9 cellular contexts compared by ENCODE assay signal in the genomic region with DNA sequence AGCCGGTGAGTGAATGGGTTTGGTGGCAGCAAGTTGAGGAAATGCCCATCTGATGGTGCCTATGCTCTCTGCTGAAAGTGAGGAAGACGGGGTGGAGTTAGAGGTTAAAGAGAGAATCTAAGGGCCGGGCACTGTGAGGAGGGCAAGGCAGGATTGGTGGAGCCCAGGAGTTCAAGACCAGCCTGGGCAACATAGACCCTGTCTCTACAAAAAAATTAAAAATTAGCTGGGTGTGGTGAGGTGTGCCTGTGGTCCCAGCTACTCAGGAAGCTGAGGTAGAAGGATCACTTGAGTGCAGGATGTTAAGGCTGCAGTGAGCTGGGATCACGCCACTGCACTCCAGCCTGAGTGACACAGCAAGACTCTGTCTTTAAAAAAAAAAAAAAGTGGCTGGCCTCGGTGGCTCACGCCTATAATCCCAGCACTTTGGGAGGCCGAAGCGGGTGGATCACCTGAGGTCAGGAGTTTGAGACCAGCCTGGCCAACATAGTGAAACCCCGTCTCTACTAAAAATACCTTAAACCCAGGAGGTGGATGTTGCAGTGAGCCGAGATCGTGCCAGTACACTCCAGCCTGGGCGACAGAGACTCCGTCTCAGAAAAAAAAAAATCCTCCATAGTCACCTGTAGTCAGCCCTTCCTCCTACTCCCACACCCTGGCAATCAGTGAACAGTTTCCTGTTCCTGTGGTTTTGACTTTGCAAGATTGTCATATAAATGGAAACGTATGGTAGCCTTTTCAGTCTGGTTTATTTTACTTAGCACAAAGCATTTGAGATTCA. TPM values are rescaled to one million over a fixed set of nuclear protein-coding genes. Genes with fewer than 3 reads are reported as not detected.
DNase-seq lines count a peak whose midpoint lies in the region; ATAC-seq and TF ChIP-seq lines count a peak whose summit lies in the region.
"Not testable (repeated sequence)": the region's sequence is repeated elsewhere in the genome, so short reads cannot be mapped to it uniquely, and the experiment has no call there.
"Had no signal": no experiment of that assay in that cellular context is flagged by ENCODE, and none has a peak within 500 bp of the region (broad histone marks: within the 10 kb centered on the region; RNA-seq: fewer than 3 reads in every experiment).

No MANE protein-coding gene starts in this region.

- H3K27ac Mint-ChIP-seq in T-helper 17 cell (peak overlapping the region; percentile 91), immature natural killer cell (peak overlapping the region; percentile 65 to 88 (median 76))
- H3K27ac Mint-ChIP-seq in activated naive CD4-positive, alpha-beta T cell treated with anti-CD3 and anti-CD28 coated beads, Interleukin-2, amount 10 ng/mL, durations not matched to agents 7 days and 5 days = peak overlapping the region; percentile 92

- POLR2A ChIA-PET in GM10248 (lab: Yijun Ruan, JAX) = not testable (repeated sequence)

- H3K4me1 Mint-ChIP-seq in T-helper 17 cell (peaks cover 29% of the 10 kb centered on the region), immature natural killer cell (peaks cover 31 to 37% of the 10 kb centered on the region in 2 donors)
- peaks cover 45% of the 10 kb centered on the region for H3K4me1 Mint-ChIP-seq in activated naive CD4-positive, alpha-beta T cell treated with anti-CD3 and anti-CD28 coated beads, Interleukin-2, amount 10 ng/mL, durations not matched to agents 7 days and 5 days

- DNase-seq in GM10248 (ENCODE audit: extremely low spot score) (peak; percentile 51), KBM-7 (peak; percentile 79), immature natural killer cell (peak in 2 of 3 donors; percentile 6 to 10)
- not testable (repeated sequence) for DNase-seq in T-helper 17 cell
- peak; percentile 69 for DNase-seq in activated CD8-positive, alpha-beta memory T cell treated with anti-CD3 and anti-CD28 coated beads for 24 hours
- peak; percentile 62 for DNase-seq in activated naive CD4-positive, alpha-beta T cell treated with anti-CD3 and anti-CD28 coated beads, Interleukin-2, amount 10 ng/mL, durations not matched to agents 7 days and 5 days
- DNase-seq in stimulated activated CD4-positive, alpha-beta T cell treated with anti-CD3 and anti-CD28 coated beads, Interleukin-15, amount 100 ng/mL, for 48 hours (ENCODE audit: low read depth in 2 of 2) = peak; percentile 10 to 31

- not testable (repeated sequence) for H3K27me3 Mint-ChIP-seq in T-helper 17 cell; activated naive CD4-positive, alpha-beta T cell treated with anti-CD3 and anti-CD28 coated beads, Interleukin-2, amount 10 ng/mL, durations not matched to agents 7 days and 5 days; immature natural killer cell (ENCODE audit: low read depth in 3 of 3)

- not testable (repeated sequence) for H3K27me3 ChIP-seq in thymus (ENCODE audit: control insufficient read depth, insufficient read depth)

- peaks cover 16% of the 10 kb centered on the region for H3K9me3 Mint-ChIP-seq in activated naive CD4-positive, alpha-beta T cell treated with anti-CD3 and anti-CD28 coated beads, Interleukin-2, amount 10 ng/mL, durations not matched to agents 7 days and 5 days
- peaks cover 0 to 12% (median 10%) of the 10 kb centered on the region in 6 donors for H3K9me3 Mint-ChIP-seq in immature natural killer cell

- TF ChIP-seq CTCF in GM10248 (IDR thresholded peaks at IDR 0.05; ENCODE audit: control extremely low read depth, extremely low read depth, low read depth, missing control alignments) = not testable (repeated sequence)

- not testable (repeated sequence) for H3K4me1 ChIP-seq in thymus (ENCODE audit: control insufficient read depth, insufficient read depth, low read length)

- H3K4me3 Mint-ChIP-seq in T-helper 17 cell = peak overlapping the region; percentile 83
- peak overlapping the region; percentile 51 for H3K4me3 Mint-ChIP-seq in activated naive CD4-positive, alpha-beta T cell treated with anti-CD3 and anti-CD28 coated beads, Interleukin-2, amount 10 ng/mL, durations not matched to agents 7 days and 5 days
- H3K4me3 Mint-ChIP-seq in immature natural killer cell = peak overlapping the region; percentile 71 to 88 (median 78)

- in situ Hi-C loops in KBM-7 (cut with MboI; ENCODE audit: low pct_unique_long_range_greater_than_20kb, low sequenced_read_pairs) = not testable (repeated sequence)

- WGBS in thymus = 8% methylated on average over 14 of the region's 14 CpGs

- H3K4me3 ChIP-seq in thymus (ENCODE audit: low read length) = peak overlapping the region; percentile 17

- not testable (repeated sequence) for H3K36me3 ChIP-seq in thymus (ENCODE audit: control insufficient read depth, insufficient read depth)

- CTCF ChIA-PET in GM10248 (lab: Yijun Ruan, JAX) = interaction anchor here (1.2 to 1.5 kb wide), 2 partner anchors 14 to 29 kb away, joined by 3 read pairs; no protein-coding TSS in a partner anchor
- CTCF ChIA-PET in activated naive CD4-positive, alpha-beta T cell treated with anti-CD3 and anti-CD28 coated beads, Interleukin-2, amount 10 ng/mL, durations not matched to agents 7 days and 5 days (lab: Charles Lee) = not testable (repeated sequence)

- H3K27ac ChIP-seq in thymus (ENCODE audit: low read depth) = peak overlapping the region; percentile 42

- not testable (repeated sequence) for H3K36me3 Mint-ChIP-seq in T-helper 17 cell (ENCODE audit: low read depth)
- peaks cover 21% of the 10 kb centered on the region for H3K36me3 Mint-ChIP-seq in activated naive CD4-positive, alpha-beta T cell treated with anti-CD3 and anti-CD28 coated beads, Interleukin-2, amount 10 ng/mL, durations not matched to agents 7 days and 5 days
- H3K36me3 Mint-ChIP-seq in immature natural killer cell = peaks cover 7 to 13% (median 7%) of the 10 kb centered on the region in 3 donors

- peak; percentile 86 for ATAC-seq in T-helper 17 cell

- H3K9me3 ChIP-seq in T-helper 17 cell (ENCODE audit: control insufficient read depth, low read length, poor library complexity, severe bottlenecking); thymus (ENCODE audit: control insufficient read depth): not testable (repeated sequence)

RNA-seq across cellular contexts. Expression of a gene that starts 10.2 kb away (rescaled TPM):
- 1 to 10 TPM; 5.9 to 9.6 TPM for total RNA-seq in T-helper 17 cell
- polyA plus RNA-seq in immature natural killer cell (not detected), thymus (9.2 TPM)
- total RNA-seq: GM23248 had no signal

RNA-seq across cellular contexts. Expression of a gene that starts 29.8 kb away (rescaled TPM):
- total RNA-seq in T-helper 17 cell = 10 to 100 TPM; 47.6 to 59.1 TPM
- polyA plus RNA-seq in immature natural killer cell = 100 to 1,000 TPM; 148 to 227 (median 214) TPM
- 90.0 TPM for polyA plus RNA-seq in thymus

RNA-seq across cellular contexts. Expression of a gene that starts 40.9 kb away (rescaled TPM):
- total RNA-seq in T-helper 17 cell = 10 to 100 TPM; 43.7 to 96.1 TPM
- polyA plus RNA-seq in immature natural killer cell (100 to 1,000 TPM; 158 to 284 (median 174) TPM), thymus (78.8 TPM)

RNA-seq across cellular contexts. Expression of a gene that starts 46.4 kb away (rescaled TPM):
- total RNA-seq in T-helper 17 cell = 1 to 10 TPM in 1 of 2 donors, under 1 TPM in 1; 0.90 to 2.1 TPM
- 1 to 10 TPM in 2 of 3 donors, under 1 TPM in 1; 0.78 to 2.1 (median 1.2) TPM for polyA plus RNA-seq in immature natural killer cell
- polyA plus RNA-seq in thymus = 5.2 TPM

RNA-seq across cellular contexts. Expression of a gene that starts 49.8 kb away (rescaled TPM):
- total RNA-seq in T-helper 17 cell = 10 to 100 TPM in 1 of 2 donors, 1 to 10 TPM in 1; 9.1 to 10.6 TPM
- polyA plus RNA-seq in immature natural killer cell = 10 to 100 TPM; 17.5 to 30.5 (median 24.4) TPM
- 10.6 TPM for polyA plus RNA-seq in thymus
